8 cellular contexts compared by ENCODE assay signal in genomic region chr1:31471452-31472310, GRCh38. TPM values are rescaled to one million over a fixed set of nuclear protein-coding genes. Genes with fewer than 3 reads are reported as not detected.
DNase-seq lines count a peak whose midpoint lies in the region; ATAC-seq, FAIRE-seq and TF ChIP-seq lines count a peak whose summit lies in the region.
"Not testable (repeated sequence)": the region's sequence is repeated elsewhere in the genome, so short reads cannot be mapped to it uniquely, and the experiment has no call there.

No MANE protein-coding gene starts in this region.

- not testable (repeated sequence) for H3K36me3 Mint-ChIP-seq in activated T-helper 17 cell treated with anti-CD3 and anti-CD28 coated beads, Interleukin-2, amount 50 U/mL, for 72 hours (ENCODE audit: low read depth)

- not testable (repeated sequence) for H3K4me3 Mint-ChIP-seq in activated T-helper 17 cell treated with anti-CD3 and anti-CD28 coated beads, Interleukin-2, amount 50 U/mL, for 72 hours

- not testable (repeated sequence) for H2AK5ac ChIP-seq in trophoblast cell (ENCODE audit: low read length)

- in situ Hi-C loops in Panc1 (cut with HindIII; ENCODE audit: low pct_unique_long_range_greater_than_20kb, low sequenced_read_pairs): not testable (repeated sequence)

- DNase-seq in A172 (ENCODE audit: low spot score) (peak; percentile 70), Daoy (ENCODE audit: low read depth) (peak; percentile 38), LoVo (ENCODE audit: low spot score) (peak; percentile 80), Panc1 (ENCODE audit: low read depth, low spot score) (peak; percentile 61), keratinocyte (ENCODE audit: low read depth, low spot score) (peak; percentile 25), trophoblast cell (peak; percentile 91)

- H4K12ac ChIP-seq in trophoblast cell (ENCODE audit: low read depth, low read length): not testable (repeated sequence)

- not testable (repeated sequence) for H4K91ac ChIP-seq in trophoblast cell (ENCODE audit: low read depth, low read length)

- not testable (repeated sequence) for H4K20me1 ChIP-seq in keratinocyte (ENCODE audit: control insufficient read depth, extremely low read depth, insufficient read depth, low read length)

- not testable (repeated sequence) for H4K8ac ChIP-seq in trophoblast cell (ENCODE audit: low read depth, low read length)

- H2BK5ac ChIP-seq in trophoblast cell (ENCODE audit: low read depth, low read length, poor library complexity): not testable (repeated sequence)

- H3K36me3 ChIP-seq in Panc1 (ENCODE audit: control insufficient read depth, insufficient read depth, low read length); keratinocyte (ENCODE audit: control insufficient read depth in 2 of 2, extremely low read depth in 1 of 2, insufficient read depth in 2 of 2, low read length in 2 of 2); trophoblast cell (ENCODE audit: control insufficient read depth in 1 of 2, insufficient read depth in 2 of 2, low read length in 2 of 2): not testable (repeated sequence)

- H3K4me1 Mint-ChIP-seq in activated T-helper 17 cell treated with anti-CD3 and anti-CD28 coated beads, Interleukin-2, amount 50 U/mL, for 72 hours: not testable (repeated sequence)

- not testable (repeated sequence) for ATAC-seq in Panc1
- ATAC-seq in activated T-helper 17 cell treated with anti-CD3 and anti-CD28 coated beads, Interleukin-2, amount 50 U/mL, for 72 hours (replicated peaks): peak; percentile 54

- CTCF ChIA-PET in Panc1 (lab: Charles Lee): interaction anchor here (0.6 kb wide), 1 partner anchor 36 kb away, joined by 3 read pairs; no protein-coding TSS in a partner anchor

- no CpG with 5 or more reads among the region's 8 CpGs for WGBS in trophoblast cell (ENCODE audit: extremely low coverage, insufficient coverage, insufficient read length)

- FAIRE-seq in endometrium (lab: Jason Lieb, UNC): peak; percentile 59
- not testable (repeated sequence) for FAIRE-seq in keratinocyte (lab: Jason Lieb, UNC)

- H3K27me3 Mint-ChIP-seq in activated T-helper 17 cell treated with anti-CD3 and anti-CD28 coated beads, Interleukin-2, amount 50 U/mL, for 72 hours: peaks cover 34% of the 10 kb centered on the region

- H3K4me3 ChIP-seq in Panc1 (ENCODE audit: low read depth in 2 of 2, low read length in 2 of 2); keratinocyte (ENCODE audit: control insufficient read depth in 2 of 3, extremely low read depth in 1 of 3, insufficient read depth in 2 of 3, low read depth in 1 of 3, low read length in 3 of 3); trophoblast cell (ENCODE audit: low read depth, low read length): not testable (repeated sequence)

- H3K9me3 ChIP-seq in Panc1 (ENCODE audit: control insufficient read depth, insufficient read depth, low read depth, low read length); keratinocyte (ENCODE audit: control insufficient read depth, low read depth, low read length); trophoblast cell (ENCODE audit: insufficient read depth, low read depth, low read length): not testable (repeated sequence)

- not testable (repeated sequence) for H2BK12ac ChIP-seq in trophoblast cell (ENCODE audit: low read length)

- BruUV-seq in Panc1 (replicated peaks; lab: Mats Ljungman, UMichigan): not testable (repeated sequence)

- not testable (repeated sequence) for H2AFZ ChIP-seq in keratinocyte (ENCODE audit: control insufficient read depth, low read length); trophoblast cell (ENCODE audit: insufficient read depth, low read length, poor library complexity)

- H3K9me3 Mint-ChIP-seq in activated T-helper 17 cell treated with anti-CD3 and anti-CD28 coated beads, Interleukin-2, amount 50 U/mL, for 72 hours: peaks cover 10% of the 10 kb centered on the region

- not testable (repeated sequence) for H3K9ac ChIP-seq in keratinocyte (ENCODE audit: control insufficient read depth, extremely low read depth, insufficient read depth, low read length); trophoblast cell (ENCODE audit: low read length)

- not testable (repeated sequence) for H3K27ac ChIP-seq in Panc1 (ENCODE audit: low read length); keratinocyte (ENCODE audit: control insufficient read depth, insufficient read depth, low read length); trophoblast cell (ENCODE audit: low read depth, low read length)

- H3K79me1 ChIP-seq in trophoblast cell (ENCODE audit: low read length): not testable (repeated sequence)

- not testable (repeated sequence) for TF ChIP-seq CTCF in Panc1 (IDR thresholded peaks at IDR 0.05); keratinocyte (optimal IDR thresholded peaks at IDR 0.05 in 1 of 3, IDR thresholded peaks at IDR 0.05 in 1 of 3, conservative IDR thresholded peaks at IDR 0.05 in 1 of 3; ENCODE audit: extremely low read depth in 1 of 3, insufficient read depth in 2 of 3, low read length in 3 of 3)

- H3K27me3 ChIP-seq in Panc1 (ENCODE audit: control insufficient read depth, insufficient read depth, low read length); keratinocyte (ENCODE audit: control insufficient read depth, extremely low read depth, insufficient read depth, low read length); trophoblast cell (ENCODE audit: insufficient read depth, low read length): not testable (repeated sequence)

- peak overlapping the region; percentile 3 for H2BK120ac ChIP-seq in trophoblast cell (ENCODE audit: insufficient read depth, low read length, poor library complexity)

- intact Hi-C loops in Panc1 (cut with micrococcal nuclease; ENCODE audit: unreplicated experiment): not testable (repeated sequence)

- not testable (repeated sequence) for H3K23ac ChIP-seq in trophoblast cell (ENCODE audit: low read length)

- H3K18ac ChIP-seq in trophoblast cell (ENCODE audit: low read length): not testable (repeated sequence)

- H3K4ac ChIP-seq in trophoblast cell (ENCODE audit: low read depth, low read length): not testable (repeated sequence)

- H3K79me2 ChIP-seq in keratinocyte (ENCODE audit: control insufficient read depth, insufficient read depth, low read length); trophoblast cell (ENCODE audit: control insufficient read depth, insufficient read depth, low read length, poor library complexity): not testable (repeated sequence)

- not testable (repeated sequence) for H3K27ac Mint-ChIP-seq in activated T-helper 17 cell treated with anti-CD3 and anti-CD28 coated beads, Interleukin-2, amount 50 U/mL, for 72 hours

- H3K9me1 ChIP-seq in keratinocyte (ENCODE audit: control insufficient read depth, extremely low read depth, insufficient read depth, low read length): not testable (repeated sequence)

- dilution Hi-C loops in keratinocyte (cut with MboI; ENCODE audit: extremely low pct_ligation_motif_present, low sequenced_read_pairs): not testable (repeated sequence)

- POLR2A ChIA-PET in Panc1 (lab: Charles Lee): interaction anchor here (0.6 kb wide), 1 partner anchor 60 kb away, joined by 3 read pairs; no protein-coding TSS in a partner anchor

- not testable (repeated sequence) for H3K14ac ChIP-seq in trophoblast cell (ENCODE audit: low read length)

- H3K4me1 ChIP-seq in Panc1 (ENCODE audit: control insufficient read depth, insufficient read depth, low read length); keratinocyte (ENCODE audit: control insufficient read depth, extremely low read depth, insufficient read depth, low read length); trophoblast cell (ENCODE audit: control insufficient read depth in 1 of 2, insufficient read depth in 2 of 2, low read length in 2 of 2): not testable (repeated sequence)

- H3K4me2 ChIP-seq in keratinocyte (ENCODE audit: control insufficient read depth, extremely low read depth, insufficient read depth, low read depth, low read length); trophoblast cell (ENCODE audit: low read length): not testable (repeated sequence)

RNA-seq across cellular contexts. Expression of gene SERINC2, which starts 58.7 kb away (rescaled TPM):
- 16.8 and 18.9 TPM in 2 replicates for total RNA-seq in A172 (2014; rRNA removed; shearing (Covaris generic))
- total RNA-seq in Daoy (2014; rRNA removed; shearing (Covaris generic)): 3.2 and 4.1 TPM in 2 replicates
- 14.0 TPM for total RNA-seq in Panc1 (2021; ENCODE audit: unreplicated experiment)
- 17.2 TPM for polyA plus RNA-seq in Panc1 (2012; ENCODE audit: insufficient read length)
- under 1 TPM in 1 of 2 donors, not detected in 1; 0.13 TPM for total RNA-seq in activated T-helper 17 cell treated with anti-CD3 and anti-CD28 coated beads, Interleukin-2, amount 50 U/mL, for 72 hours
- 171 to 534 TPM (median 254 TPM) in 3 replicates for polyA plus RNA-seq in keratinocyte
- 42.6 TPM for polyA plus RNA-seq in keratinocyte (2011; ENCODE audit: low read depth)
- 289 and 579 TPM in 2 replicates for polyA plus RNA-seq in keratinocyte (2011; cell fraction: cytosol; rRNA removed)
- polyA plus RNA-seq in keratinocyte (2011; cell fraction: nucleus; rRNA removed): 282 and 353 TPM in 2 replicates
- 278 and 559 TPM in 2 replicates for polyA plus RNA-seq in keratinocyte (2012; ENCODE audit: low replicate concordance)
- polyA minus RNA-seq in keratinocyte: 278 to 1,146 TPM (median 422 TPM) in 3 replicates
- 637 TPM for polyA minus RNA-seq in keratinocyte (2011; cell fraction: cytosol; rRNA and poly(A)+ RNA removed)
- 159 and 168 TPM in 2 replicates for polyA minus RNA-seq in keratinocyte (2011; cell fraction: nucleus; rRNA and poly(A)+ RNA removed)
- 70.9 and 79.7 TPM in 2 replicates for polyA plus RNA-seq in trophoblast cell (2013)

Comparison
In these comparisons a context has a peak if more than half of its experiments do, and no peak if none do; other contexts are left out.
1. DNase-seq: peak in every context shown above with its lines; median percentile 91 in trophoblast cell; 80 in LoVo; 70 in A172; 61 in Panc1; 38 in Daoy; 25 in keratinocyte.